In genomic region chr17:7204828-7205461, GRCh38 we compare ENCODE assay signal across 1 cellular context.
TF ChIP-seq lines count a peak whose summit lies in the region.

No MANE protein-coding gene starts in this region.

TF ChIP-seq in GM12878, 131 proteins besides CTCF, POLR2A, EP300 and RAD21 (continued from another document and continues in another):
- TF ChIP-seq CEBPZ (IDR thresholded peaks at IDR 0.05; ENCODE audit: low read depth, low read length) (no peak), TARDBP (IDR thresholded peaks at IDR 0.05; ENCODE audit: borderline replicate concordance) (no peak), POLR2AphosphoS5 (IDR thresholded peaks at IDR 0.05; ENCODE audit: low read length) (no peak), EGR1 (IDR thresholded peaks at IDR 0.05; ENCODE audit: borderline replicate concordance in 1 of 2, low read depth in 2 of 2, low read length in 2 of 2) (no peak), ASH2L (IDR thresholded peaks at IDR 0.05; ENCODE audit: borderline replicate concordance, low read depth) (no peak), RCOR1 (conservative IDR thresholded peaks at IDR 0.05; ENCODE audit: low read depth, low read length) (0 out of 2 replicates have a peak, but pooled peaks have one; percentile 58), HDAC2 (IDR thresholded peaks at IDR 0.05) (no peak), ATF2 (IDR thresholded peaks at IDR 0.05; ENCODE audit: low read length) (no peak), TCF12 (IDR thresholded peaks at IDR 0.05; ENCODE audit: low read depth, low read length) (no peak), HDGF (IDR thresholded peaks at IDR 0.05) (peak; percentile 73), PAX8 (IDR thresholded peaks at IDR 0.05) (no peak), DPF2 (IDR thresholded peaks at IDR 0.05) (0 out of 2 replicates have a peak, but pooled peaks have one; percentile 52), USF1 (IDR thresholded peaks at IDR 0.05; ENCODE audit: borderline replicate concordance, extremely low read length, insufficient read depth, low read depth, low read length) (no peak), ETV6 (conservative IDR thresholded peaks at IDR 0.05 in 1 of 2, IDR thresholded peaks at IDR 0.05 in 1 of 2; ENCODE audit: borderline replicate concordance in 1 of 2, low read depth in 1 of 2) (no peak), RELB (IDR thresholded peaks at IDR 0.05; ENCODE audit: low read depth) (0 out of 2 replicates have a peak, but pooled peaks have one; percentile 31), BCL11A (IDR thresholded peaks at IDR 0.05; ENCODE audit: low read depth, low read length) (no peak), E4F1 (IDR thresholded peaks at IDR 0.05; ENCODE audit: borderline replicate concordance, partially characterized antibody) (peak; percentile 16), CHD1 (IDR thresholded peaks at IDR 0.05; ENCODE audit: low read depth, low read length) (no peak), ZBTB11 (CRISPR knock-in tag; IDR thresholded peaks at IDR 0.05) (no peak), ATF3 (IDR thresholded peaks at IDR 0.05; ENCODE audit: borderline replicate concordance, extremely low read depth, low read depth, low read length) (no peak), RFX5 (IDR thresholded peaks at IDR 0.05; ENCODE audit: low read depth, low read length) (peak; percentile 57; the same call in 1 of the 2 replicates), KDM1A (IDR thresholded peaks at IDR 0.05; ENCODE audit: borderline replicate concordance) (no peak), IKZF1 (conservative IDR thresholded peaks at IDR 0.05) (peak; percentile 49; the same call in 1 of the 2 replicates), NBN (IDR thresholded peaks at IDR 0.05) (peak; percentile 78), FOXK2 (IDR thresholded peaks at IDR 0.05) (no peak), PML (IDR thresholded peaks at IDR 0.05; ENCODE audit: low read length) (no peak), ATF7 (IDR thresholded peaks at IDR 0.05; ENCODE audit: low read depth) (peak; percentile 60), POU2F2 (IDR thresholded peaks at IDR 0.05; ENCODE audit: borderline replicate concordance, low read depth, low read length) (no peak; the same call in 2 of the 3 replicates), SKIL (IDR thresholded peaks at IDR 0.05; ENCODE audit: low read depth, poor library complexity, severe bottlenecking) (no peak), CBX3 (IDR thresholded peaks at IDR 0.05; ENCODE audit: borderline replicate concordance, low read depth) (no peak), ZNF622 (IDR thresholded peaks at IDR 0.05) (no peak), SIN3A (IDR thresholded peaks at IDR 0.05; ENCODE audit: low read depth, low read length) (peak; percentile 85; the same call in 1 of the 2 replicates), SMAD5 (IDR thresholded peaks at IDR 0.05; ENCODE audit: low read depth) (no peak), NR2C2 (IDR thresholded peaks at IDR 0.05; ENCODE audit: borderline replicate concordance, control insufficient read depth, insufficient read length, low read depth) (no peak), EED (IDR thresholded peaks at IDR 0.05; ENCODE audit: low read depth) (no peak), STAT3 (IDR thresholded peaks at IDR 0.05; ENCODE audit: low read depth, low read length) (no peak), RUNX3 (IDR thresholded peaks at IDR 0.05; ENCODE audit: low read length) (peak; percentile 16; the same call in 1 of the 2 replicates), TCF7 (IDR thresholded peaks at IDR 0.05; ENCODE audit: borderline replicate concordance) (no peak), SUPT20H (IDR thresholded peaks at IDR 0.05; ENCODE audit: borderline replicate concordance, control insufficient read depth, low read depth, low read length) (no peak), NR2C1 (IDR thresholded peaks at IDR 0.05) (no peak), ZBED1 (IDR thresholded peaks at IDR 0.05; ENCODE audit: borderline replicate concordance) (no peak), BCL3 (IDR thresholded peaks at IDR 0.05; ENCODE audit: borderline replicate concordance, insufficient read depth, low read depth, low read length, poor library complexity, severe bottlenecking) (no peak)
